In genomic region chr7:8625612-8626011, GRCh38 we compare ENCODE assay signal across 22 cellular contexts.
"Had no signal": no experiment of that assay in that cellular context is flagged by ENCODE, and none has a peak within 500 bp of the region (broad histone marks: within the 10 kb centered on the region; RNA-seq: fewer than 3 reads in every experiment).

No MANE protein-coding gene starts in this region.

- H3K9me3 ChIP-seq: left ventricle myocardium inferior, ovary, right atrium auricular region, right lobe of liver, tibial nerve, vagina had no signal

- ATAC-seq: natural killer cell treated with Interleukin-12 subunit alpha and Interleukin-12 subunit beta and Interleukin-15 and Interleukin-18, amount 100 ng/mL, for 72 hours; right lobe of liver; stimulated activated memory B cell treated with anti-CD40 and anti-IgM and Interleukin-4, amounts not matched to agents 10 μg/mL and 1 μg/mL and 100 μg/mL, for 72 hours; stimulated activated naive CD8-positive, alpha-beta T cell treated with anti-CD3 and anti-CD28 coated beads, Interleukin-15, amount 100 ng/mL, for 72 hours had no signal

- H3K27ac ChIP-seq: left ventricle myocardium inferior, ovary, right atrium auricular region, right lobe of liver, tibial nerve, vagina had no signal

- DNase-seq: hypothalamus; immature natural killer cell; kidney; left ventricle myocardium inferior; mesendoderm; naive B cell; ovary; right lobe of liver; stimulated activated CD4-positive, alpha-beta T cell treated with anti-CD3 and anti-CD28 coated beads, Interleukin-1b, Interleukin-23, amount 100 ng/mL, for 48 hours; stimulated activated CD4-positive, alpha-beta T cell treated with anti-CD3 and anti-CD28 coated beads, Interleukin-2, amount 100 ng/mL, for 48 hours; stimulated activated CD4-positive, alpha-beta T cell treated with anti-CD3 and anti-CD28 coated beads, Interleukin-4, amount 100 ng/mL, for 4 hours; stimulated activated CD8-positive, alpha-beta memory T cell treated with anti-CD3 and anti-CD28 coated beads, Interleukin-4, amount 100 ng/mL, for 48 hours; stimulated activated naive CD4-positive, alpha-beta T cell treated with Interleukin-2 at 50 U/mL for 16 hours; stimulated activated naive CD8-positive, alpha-beta T cell treated with anti-CD3 and anti-CD28 coated beads, Interleukin-15, amount 100 ng/mL, for 72 hours; substantia nigra had no signal

- H3K4me3 ChIP-seq: left ventricle myocardium inferior, lung, ovary, right atrium auricular region, right lobe of liver, smooth muscle cell, tibial nerve, vagina had no signal

- H3K36me3 ChIP-seq: left ventricle myocardium inferior, ovary, right atrium auricular region, right lobe of liver, tibial nerve, vagina had no signal

- H3K27me3 ChIP-seq: ovary, right atrium auricular region, right lobe of liver, tibial nerve, vagina had no signal
